Comparison of ENCODE assay signal across 24 cellular contexts in genomic region chr2:171441470-171441869, GRCh38.
"Had no signal": no experiment of that assay in that cellular context is flagged by ENCODE, and none has a peak within 500 bp of the region (broad histone marks: within the 10 kb centered on the region; RNA-seq: fewer than 3 reads in every experiment).

No MANE protein-coding gene starts in this region.

- H3K9ac ChIP-seq: KMS-11, SK-N-SH had no signal

- H3K4me2 ChIP-seq: KMS-11, SK-N-SH had no signal

- DNase-seq: Kasumi-1, MV-4-11, NCI-H1048, NCI-H1105, NCI-H1417, NCI-H1436 treated with DMSO at 0.1 percent for 48 hours, NCI-H1694, NCI-H187 treated with DMSO at 0.1 percent for 48 hours, NCI-H2029 treated with DMSO at 0.1 percent for 48 hours, NCI-H2171 treated with DMSO at 0.1 percent for 48 hours, NCI-H226, NCI-H446, NCI-H510A, NCI-H524 treated with DMSO at 0.1 percent for 48 hours, NCI-H69, NCI-H774, SHP77, SK-N-SH, T-helper 1 cell had no signal

- H3K9me3 ChIP-seq: SK-N-SH had no signal

- H3K27ac ChIP-seq: HL-60, KMS-11, RWPE1 had no signal

- FAIRE-seq: HTR-8/SVneo, RCC 7860 had no signal
